18 cellular contexts compared by ENCODE assay signal in genomic region chr2:195367713-195368529, GRCh38.
"Had no signal": no experiment of that assay in that cellular context is flagged by ENCODE, and none has a peak within 500 bp of the region (broad histone marks: within the 10 kb centered on the region; RNA-seq: fewer than 3 reads in every experiment).

No MANE protein-coding gene starts in this region.

- H3K4me3 ChIP-seq: cardiac muscle cell, lung had no signal

- ATAC-seq: activated naive CD4-positive, alpha-beta T cell treated with anti-CD3 and anti-CD28 coated beads, Interleukin-2, amount 50 U/mL, for 72 hours; foreskin keratinocyte; right cardiac atrium; T-cell had no signal

- H3K4me3 Mint-ChIP-seq: mesothelial cell of epicardium; stimulated activated naive CD8-positive, alpha-beta T cell treated with anti-CD3 and anti-CD28 coated beads, Interleukin-15, Interleukin-2, amounts not matched to agents 100 ng/mL and 50 ng/mL, for 24 hours; T-cell had no signal

- H3K36me3 Mint-ChIP-seq: T-cell had no signal

- H3K27ac Mint-ChIP-seq: activated naive CD4-positive, alpha-beta T cell treated with anti-CD3 and anti-CD28 coated beads, Interleukin-2, amount 50 U/mL, for 72 hours; mesothelial cell of epicardium; progenitor cell of endocrine pancreas; stimulated activated naive CD8-positive, alpha-beta T cell treated with anti-CD3 and anti-CD28 coated beads, Interleukin-15, Interleukin-2, amounts not matched to agents 100 ng/mL and 50 ng/mL, for 24 hours; T-cell had no signal

- H3K27me3 Mint-ChIP-seq: progenitor cell of endocrine pancreas; stimulated activated naive CD8-positive, alpha-beta T cell treated with anti-CD3 and anti-CD28 coated beads, Interleukin-15, Interleukin-2, amounts not matched to agents 100 ng/mL and 50 ng/mL, for 24 hours; T-cell had no signal

- H3K27ac ChIP-seq: cardiac muscle cell, foreskin keratinocyte, WERI-Rb-1 had no signal

- H3K36me3 ChIP-seq: cardiac muscle cell, WERI-Rb-1 had no signal

- DNase-seq: activated CD4-positive, alpha-beta T cell treated with anti-CD3 and anti-CD28 coated beads for 1 hour; activated CD4-positive, alpha-beta T cell treated with anti-CD3 and anti-CD28 coated beads, Interleukin-2, amount 50 U/mL, for 4 hours; activated gamma-delta T cell treated with Interleukin-2 at 50 U/mL for 16 hours; foreskin keratinocyte; hippocampal formation; islet precursor cell; right cardiac atrium; stimulated activated CD4-positive, alpha-beta T cell treated with anti-CD3 and anti-CD28 coated beads, Interleukin-2, amount 100 ng/mL, for 24 hours; T-cell; T1000; trophoblast cell; WERI-Rb-1 had no signal

- H3K27me3 ChIP-seq: cardiac muscle cell, foreskin keratinocyte had no signal
